In the genomic region with DNA sequence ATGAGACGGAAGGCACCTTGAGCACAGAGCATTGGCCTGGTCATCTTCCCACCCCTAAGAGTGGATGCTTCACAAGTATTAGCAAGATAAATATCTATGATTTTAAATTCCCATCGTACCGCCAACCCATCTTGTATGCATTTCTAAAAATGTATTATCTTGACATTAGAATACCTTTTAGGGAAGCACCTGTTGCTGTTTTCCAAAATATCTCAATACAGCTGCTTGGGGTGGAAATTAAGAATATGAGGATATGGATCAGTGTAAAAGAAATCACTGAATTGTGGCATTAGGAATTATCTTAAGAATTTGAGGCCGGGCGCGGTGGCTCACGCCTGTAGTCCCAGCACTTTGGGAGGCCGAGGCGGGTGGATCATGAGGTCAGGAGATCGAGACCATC, we compare ENCODE assay signal across 2 cellular contexts.
A peak's percentile ranks its signal among the peaks of the same experiment; 100 is the strongest.
TF ChIP-seq lines count a peak whose summit lies in the region.

No MANE protein-coding gene starts in this region.

TF ChIP-seq in HEK293, 187 proteins besides CTCF, POLR2A, EP300 and RAD21:
- TF ChIP-seq ZNF426 (tag by site-specific recombination; IDR thresholded peaks at IDR 0.05) (no peak), ZFP41 (tag by site-specific recombination; IDR thresholded peaks at IDR 0.05; ENCODE audit: borderline replicate concordance) (no peak), SCRT1 (tag by site-specific recombination; IDR thresholded peaks at IDR 0.05; ENCODE audit: borderline replicate concordance) (peak; percentile 52; the same call in 1 of the 2 replicates), ZNF10 (tag by site-specific recombination; IDR thresholded peaks at IDR 0.05) (no peak), ZNF239 (tag by site-specific recombination; IDR thresholded peaks at IDR 0.05) (no peak), TRIM28 (IDR thresholded peaks at IDR 0.05; ENCODE audit: borderline replicate concordance, low read length) (no peak), FEZF1 (tag by site-specific recombination; IDR thresholded peaks at IDR 0.05) (no peak), ZNF747 (tag by site-specific recombination; IDR thresholded peaks at IDR 0.05) (no peak), MZF1 (tag by site-specific recombination; IDR thresholded peaks at IDR 0.05; ENCODE audit: borderline replicate concordance) (no peak), ZNF133 (tag by site-specific recombination; IDR thresholded peaks at IDR 0.05) (no peak), ZSCAN4 (tag by site-specific recombination; IDR thresholded peaks at IDR 0.05) (no peak), SCRT2 (tag by site-specific recombination; IDR thresholded peaks at IDR 0.05) (peak; percentile 69), ZFP69B (tag by site-specific recombination; IDR thresholded peaks at IDR 0.05) (no peak), KLF10 (tag by site-specific recombination; IDR thresholded peaks at IDR 0.05) (no peak), ZNF335 (tag by site-specific recombination; conservative IDR thresholded peaks at IDR 0.05) (no peak), ZNF174 (tag by site-specific recombination; IDR thresholded peaks at IDR 0.05) (no peak), ZNF24 (tag by site-specific recombination; IDR thresholded peaks at IDR 0.05) (no peak)

TF ChIP-seq in IMR-90, 13 proteins besides CTCF, POLR2A, EP300 and RAD21:
- no peak for TF ChIP-seq MAFK (IDR thresholded peaks at IDR 0.05; ENCODE audit: low read depth, low read length)
- TF ChIP-seq MXI1 (IDR thresholded peaks at IDR 0.05; ENCODE audit: borderline replicate concordance, low read depth, low read length), result no peak
- TF ChIP-seq MAZ (IDR thresholded peaks at IDR 0.05; ENCODE audit: borderline replicate concordance, low read depth, low read length), result no peak
- TF ChIP-seq CEBPB (IDR thresholded peaks at IDR 0.05; ENCODE audit: low read depth, low read length), result no peak
- TF ChIP-seq ELK1 (IDR thresholded peaks at IDR 0.05; ENCODE audit: borderline replicate concordance, low read depth, low read length), result no peak
- TF ChIP-seq FOS (IDR thresholded peaks at IDR 0.05; ENCODE audit: low read depth, low read length), result no peak
- TF ChIP-seq RFX5 (IDR thresholded peaks at IDR 0.05; ENCODE audit: low read depth, low read length), result no peak
- TF ChIP-seq RCOR1 (IDR thresholded peaks at IDR 0.05; ENCODE audit: insufficient replicate concordance, low read length), result no peak
- no peak for TF ChIP-seq SMC3 (IDR thresholded peaks at IDR 0.05; ENCODE audit: low read depth, low read length)
- no peak for TF ChIP-seq BHLHE40 (IDR thresholded peaks at IDR 0.05; ENCODE audit: low read depth, low read length)
- no peak for TF ChIP-seq NFE2L2 (IDR thresholded peaks at IDR 0.05; ENCODE audit: low read depth, low read length)
- no peak for TF ChIP-seq CHD1 (IDR thresholded peaks at IDR 0.05; ENCODE audit: low read depth, low read length)
- TF ChIP-seq USF2 (IDR thresholded peaks at IDR 0.05; ENCODE audit: low read depth, low read length), result no peak
